Comparison of ENCODE assay signal across 21 cellular contexts in the genomic region with DNA sequence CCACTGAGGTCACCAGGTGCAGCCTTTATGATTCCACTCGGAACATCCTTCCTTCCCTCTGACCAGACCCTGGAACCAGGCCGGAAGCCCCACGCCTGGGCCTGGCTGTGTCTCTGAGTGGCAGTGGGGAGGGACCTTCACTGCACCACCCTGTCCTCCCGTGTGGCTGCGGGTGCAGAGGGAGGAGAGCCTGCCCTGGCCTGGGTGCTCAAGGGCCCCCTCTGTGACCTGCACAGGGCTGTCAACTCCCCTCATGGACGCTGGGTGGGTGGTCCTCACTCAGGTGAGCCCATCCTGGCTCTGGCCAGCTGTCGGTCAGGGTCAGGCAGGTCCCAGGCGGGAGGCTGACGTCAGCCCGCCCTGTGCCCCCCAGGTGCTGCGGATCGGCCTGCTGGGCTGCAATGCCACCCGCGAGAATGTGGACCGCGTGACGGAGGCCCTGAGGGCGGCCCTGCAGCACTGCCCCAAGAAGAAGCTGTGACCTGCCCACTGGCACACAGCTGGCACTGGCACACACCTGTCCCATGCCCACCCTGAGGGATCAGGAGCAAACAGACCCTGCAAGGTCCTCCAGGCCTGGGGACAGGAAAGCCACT. TPM values are rescaled to one million over a fixed set of nuclear protein-coding genes. Genes with fewer than 3 reads are reported as not detected.
DNase-seq lines count a peak whose midpoint lies in the region; ATAC-seq lines count a peak whose summit lies in the region.
"Had no signal": no experiment of that assay in that cellular context is flagged by ENCODE, and none has a peak within 500 bp of the region (broad histone marks: within the 10 kb centered on the region; RNA-seq: fewer than 3 reads in every experiment).

No MANE protein-coding gene starts in this region.

- H3K27me3 ChIP-seq in right cardiac atrium (ENCODE audit: control insufficient read depth, insufficient read depth) (no peaks in the 10 kb centered on the region), neuronal stem cell (ENCODE audit: control insufficient read depth in 3 of 3, insufficient read depth in 3 of 3, low read depth in 1 of 3, low read length in 3 of 3) (peaks cover 0 to 28% (median 0%) of the 10 kb centered on the region in 3 experiments)
- H3K27me3 ChIP-seq: BLaER1 treated with 17β-estradiol and CSF1 and Interleukin-3, amounts not matched to agents 10 nM and 100 nM; MG63 had no signal

- H3K4ac ChIP-seq in neuronal stem cell (ENCODE audit: low read length), result no peak overlapping the region

- no peak overlapping the region for H2BK120ac ChIP-seq in neuronal stem cell (ENCODE audit: low read depth, low read length)

- H2BK12ac ChIP-seq in neuronal stem cell (ENCODE audit: low read length), result no peak overlapping the region

- no peak overlapping the region for H2BK15ac ChIP-seq in neuronal stem cell (ENCODE audit: low read length)

- H2AK5ac ChIP-seq in neuronal stem cell (ENCODE audit: low read depth, low read length), result peak overlapping the region; percentile 91

- H3K9me3 ChIP-seq in right cardiac atrium (ENCODE audit: control insufficient read depth, low read length), result no peaks in the 10 kb centered on the region
- H3K9me3 ChIP-seq in neuronal stem cell (replicated peaks in 1 of 2; ENCODE audit: control insufficient read depth in 2 of 2, insufficient read depth in 1 of 2, low read depth in 1 of 2, low read length in 2 of 2), result no peaks in the 10 kb centered on the region
- H3K9me3 ChIP-seq: BLaER1 treated with 17β-estradiol and CSF1 and Interleukin-3, amounts not matched to agents 10 nM and 100 nM; MG63 had no signal

- peak in 2 of 3 donors; percentile 39 to 43 for DNase-seq in right cardiac atrium
- no peak for DNase-seq in cardiac septum (ENCODE audit: low spot score)
- DNase-seq in left lobe of liver (ENCODE audit: low spot score), result peak; percentile 56
- DNase-seq in neuronal stem cell (ENCODE audit: low spot score), result no peak
- DNase-seq in germinal center (ENCODE audit: low spot score), result no peak
- DNase-seq in NCI-H524 treated with DMSO at 0.1 percent for 48 hours (lab: John Stamatoyannopoulos, UW), result no peak
- DNase-seq: CD4-positive, alpha-beta T cell; HCEC 1CT; KG1; MG63; NCI-H2029; NCI-H446 treated with DMSO at 0.1 percent for 48 hours; NCI-H526 treated with DMSO at 0.1 percent for 48 hours; RPMI8226; SHP77 had no signal

- intact Hi-C loops in right cardiac atrium (cut with DNase I) (no loop called here), cardiac septum (cut with DNase I) (no loop called here)

- H3K4me3 ChIP-seq in right cardiac atrium (ENCODE audit: low read length) (no peak overlapping the region), neuronal stem cell (ENCODE audit: low read length in 2 of 2) (no peak overlapping the region)
- H3K4me3 ChIP-seq: BLaER1 treated with 17β-estradiol and CSF1 and Interleukin-3, amounts not matched to agents 10 nM and 100 nM; MG63 had no signal

- 85% methylated on average over 18 of the region's 18 CpGs for WGBS in right cardiac atrium
- no CpG with 5 or more reads among the region's 18 CpGs for WGBS in neuronal stem cell (ENCODE audit: extremely low coverage in 2 of 2, insufficient read length in 2 of 2, insufficient replicate concordance in 1 of 2), 2 donors

- H3K14ac ChIP-seq in neuronal stem cell (ENCODE audit: low read length), result no peak overlapping the region

- no peak overlapping the region for H4K8ac ChIP-seq in neuronal stem cell (ENCODE audit: low read depth, low read length)

- H4K91ac ChIP-seq in neuronal stem cell (ENCODE audit: low read depth, low read length, poor library complexity), result no peak overlapping the region

- H3K18ac ChIP-seq in neuronal stem cell (ENCODE audit: low read length), result peak overlapping the region; percentile 70

- no peak overlapping the region for H2BK5ac ChIP-seq in neuronal stem cell (ENCODE audit: low read length)

- no peaks in the 10 kb centered on the region for H3K79me1 ChIP-seq in neuronal stem cell (ENCODE audit: low read depth, low read length)

- no peaks in the 10 kb centered on the region for H3K4me1 ChIP-seq in right cardiac atrium (ENCODE audit: control insufficient read depth, insufficient read depth, low read length)
- H3K4me1 ChIP-seq in neuronal stem cell (ENCODE audit: control insufficient read depth in 2 of 2, insufficient read depth in 1 of 2, low read depth in 1 of 2, low read length in 2 of 2), result no peaks in the 10 kb centered on the region

- H3K27ac ChIP-seq in right cardiac atrium (ENCODE audit: low read length) (no peak overlapping the region), neuronal stem cell (replicated peaks; ENCODE audit: low read length) (no peak overlapping the region)
- H3K27ac ChIP-seq: BLaER1 treated with 17β-estradiol and CSF1 and Interleukin-3, amounts not matched to agents 10 nM and 100 nM had no signal

- no peak overlapping the region for H3K4me2 ChIP-seq in neuronal stem cell (ENCODE audit: insufficient read depth, low read length, poor library complexity, severe bottlenecking)

- H2AFZ ChIP-seq in neuronal stem cell (ENCODE audit: low read length), result no peak overlapping the region

- no peak for ATAC-seq in right cardiac atrium
- ATAC-seq in left lobe of liver, result no peak
- no peak for ATAC-seq in GM21423 (IDR thresholded peaks at IDR 0.05; ENCODE audit: unreplicated experiment)

- H3K23ac ChIP-seq in neuronal stem cell (ENCODE audit: low read depth, low read length, poor library complexity), result peak overlapping the region; percentile 14

- H3K36me3 ChIP-seq in neuronal stem cell (replicated peaks in 1 of 2; ENCODE audit: control insufficient read depth in 2 of 2, insufficient read depth in 2 of 2, low read length in 2 of 2), result no peaks in the 10 kb centered on the region
- H3K36me3 ChIP-seq: BLaER1 treated with 17β-estradiol and CSF1 and Interleukin-3, amounts not matched to agents 10 nM and 100 nM; MG63 had no signal

- H3K9ac ChIP-seq in neuronal stem cell (ENCODE audit: low read depth, low read length, poor library complexity), result no peak overlapping the region
- H3K9ac ChIP-seq: BLaER1 treated with 17β-estradiol and CSF1 and Interleukin-3, amounts not matched to agents 10 nM and 100 nM had no signal

RNA-seq across cellular contexts. Expression of a gene that starts 9.8 kb away (rescaled TPM):
- total RNA-seq in right cardiac atrium (not detected), cardiac septum (not detected), left lobe of liver (1,805 TPM)
- 0.14 TPM for polyA plus RNA-seq in right cardiac atrium
- not detected for polyA plus RNA-seq in neuronal stem cell (2013, experiment 1 of 2)
- polyA plus RNA-seq in neuronal stem cell (2013, experiment 2 of 2), result not detected
- total RNA-seq: A172; CD4-positive, alpha-beta T cell; H1 had no signal
- polyA plus RNA-seq: AG04450 had no signal

RNA-seq across cellular contexts. Expression of a gene that starts 17.5 kb away (rescaled TPM):
- not detected for total RNA-seq in right cardiac atrium
- not detected for polyA plus RNA-seq in right cardiac atrium
- total RNA-seq in cardiac septum, result not detected
- 19.3 TPM for total RNA-seq in left lobe of liver
- not detected for polyA plus RNA-seq in neuronal stem cell (2013, experiment 1 of 2)
- polyA plus RNA-seq in neuronal stem cell (2013, experiment 2 of 2), result not detected
- total RNA-seq: A172; CD4-positive, alpha-beta T cell; H1; SK-MEL-5 had no signal
- polyA plus RNA-seq: AG04450 had no signal

RNA-seq across cellular contexts. Expression of a gene that starts 27.7 kb away (rescaled TPM):
- total RNA-seq in right cardiac atrium, result under 1 TPM in 1 of 4 donors, not detected in 3; 0.03 TPM
- polyA plus RNA-seq in right cardiac atrium, result not detected
- total RNA-seq in cardiac septum, result not detected
- total RNA-seq in left lobe of liver, result 0.05 TPM
- not detected for polyA plus RNA-seq in neuronal stem cell (2013, experiment 1 of 2)
- not detected for polyA plus RNA-seq in neuronal stem cell (2013, experiment 2 of 2)
- total RNA-seq: A172; CD4-positive, alpha-beta T cell; H1; SK-MEL-5 had no signal
- polyA plus RNA-seq: AG04450, H1 had no signal

RNA-seq across cellular contexts. Expression of a gene that starts 58.4 kb away (rescaled TPM):
- total RNA-seq in right cardiac atrium, result 10 to 100 TPM; 45.3 to 83.0 (median 66.9) TPM
- 45.7 TPM for polyA plus RNA-seq in right cardiac atrium
- 10.2 TPM for total RNA-seq in cardiac septum
- 1.1 TPM for total RNA-seq in left lobe of liver
- 32.5 TPM for polyA plus RNA-seq in neuronal stem cell (2013, experiment 1 of 2)
- 33.9 TPM for polyA plus RNA-seq in neuronal stem cell (2013, experiment 2 of 2)
- total RNA-seq: CD4-positive, alpha-beta T cell had no signal
- polyA plus RNA-seq: AG04450 had no signal

Comparison
In these comparisons a context has a peak if more than half of its experiments do, and no peak if none do; other contexts are left out.
1. DNase-seq: peak in right cardiac atrium (2 of 3) and left lobe of liver (single experiment); none in cardiac septum (single experiment), neuronal stem cell (single experiment), germinal center (single experiment) and NCI-H524 treated with DMSO at 0.1 percent for 48 hours (single experiment).
2. RNA of a gene that starts 9.8 kb away (total RNA-seq): 1,805 TPM in left lobe of liver (single experiment); not detected in right cardiac atrium and not detected in cardiac septum (single experiment); every median in the first group is over 1,000 times any median in the second.
3. RNA of a gene that starts 17.5 kb away (total RNA-seq): 19.3 TPM in left lobe of liver (single experiment); not detected in right cardiac atrium and not detected in cardiac septum (single experiment); every median in the first group is over 10 times any median in the second.